ENCODE assay signal across 18 cellular contexts in genomic region chr3:190217081-190217480, GRCh38.
DNase-seq lines count a peak whose midpoint lies in the region; FAIRE-seq and TF ChIP-seq lines count a peak whose summit lies in the region.
"Had no signal": no experiment of that assay in that cellular context is flagged by ENCODE, and none has a peak within 500 bp of the region (broad histone marks: within the 10 kb centered on the region; RNA-seq: fewer than 3 reads in every experiment).

No MANE protein-coding gene starts in this region.

- DNase-seq in ELR (ENCODE audit: low read depth) (peak; percentile 80), NCI-H226 (peak; percentile 52), bronchial epithelial cell (ENCODE audit: low read depth) (peak; percentile 91), keratinocyte (ENCODE audit: low read depth, low spot score) (no peak), chondrocyte (ENCODE audit: low spot score) (no peak), NCI-H524 (lab: John Stamatoyannopoulos, UW) (no peak), HEK293T (ENCODE audit: extremely low spot score) (no peak), NK-92 (lab: John Stamatoyannopoulos, UW; ENCODE audit: unreplicated experiment) (no peak)
- DNase-seq: activated gamma-delta T cell treated with Interleukin-2 at 50 U/mL for 16 hours; NCI-H1930; NCI-H526 treated with DMSO at 0.1 percent for 48 hours; stimulated activated naive CD8-positive, alpha-beta T cell treated with anti-CD3 and anti-CD28 coated beads, Interleukin-15, amount 100 ng/mL, for 72 hours had no signal

- H3K27me3 ChIP-seq in bronchial epithelial cell (ENCODE audit: control insufficient read depth, insufficient read depth, low read length) (no peaks in the 10 kb centered on the region), keratinocyte (ENCODE audit: control insufficient read depth, extremely low read depth, insufficient read depth, low read length) (no peaks in the 10 kb centered on the region)
- H3K27me3 ChIP-seq: ascending aorta had no signal

- no peaks in the 10 kb centered on the region for H3K9me3 ChIP-seq in keratinocyte (ENCODE audit: control insufficient read depth, low read depth, low read length)
- H3K9me3 ChIP-seq: ascending aorta, prostate gland had no signal

- peaks cover 32% of the 10 kb centered on the region for H3K9me3 Mint-ChIP-seq in chondrocyte (ENCODE audit: low read depth)

- peak overlapping the region; percentile 74 for H2AFZ ChIP-seq in keratinocyte (ENCODE audit: control insufficient read depth, low read length)

- FAIRE-seq in bronchial epithelial cell (lab: Jason Lieb, UNC) = no peak
- FAIRE-seq in keratinocyte (lab: Jason Lieb, UNC) = peak; percentile 78
- FAIRE-seq: frontal cortex had no signal

- no peak overlapping the region for H3K4me2 ChIP-seq in keratinocyte (ENCODE audit: control insufficient read depth, extremely low read depth, insufficient read depth, low read depth, low read length)

- peak overlapping the region; percentile 10 for H3K27ac ChIP-seq in keratinocyte (ENCODE audit: control insufficient read depth, insufficient read depth, low read length)
- H3K27ac ChIP-seq: ascending aorta, prostate gland had no signal

- POLR2A ChIA-PET in HEK293T (lab: Yijun Ruan, JAX) = no interaction called here

- H3K4me3 Mint-ChIP-seq in chondrocyte (ENCODE audit: unreplicated experiment) = no peak overlapping the region
- H3K4me3 Mint-ChIP-seq: B cell; nephron; stimulated activated naive CD8-positive, alpha-beta T cell treated with anti-CD3 and anti-CD28 coated beads, Interleukin-15, amount 100 ng/mL, for 72 hours; T-helper 1 cell treated with Interleukin-12 subunit alpha and Interleukin-12 subunit beta and Interleukin-4 antibody, amounts not matched to agents 30 μg/mL and 1 μg/mL, for 36 hours had no signal

- H3K36me3 ChIP-seq in bronchial epithelial cell (ENCODE audit: control insufficient read depth, insufficient read depth, low read length) (no peaks in the 10 kb centered on the region), keratinocyte (ENCODE audit: control insufficient read depth in 2 of 2, extremely low read depth in 1 of 2, insufficient read depth in 2 of 2, low read length in 2 of 2) (no peaks in the 10 kb centered on the region)
- H3K36me3 ChIP-seq: ascending aorta, prostate gland had no signal

- no peak overlapping the region for H3K9ac ChIP-seq in keratinocyte (ENCODE audit: control insufficient read depth, extremely low read depth, insufficient read depth, low read length)

- H3K9me1 ChIP-seq in keratinocyte (ENCODE audit: control insufficient read depth, extremely low read depth, insufficient read depth, low read length) = no peaks in the 10 kb centered on the region

- no peak for TF ChIP-seq CTCF in bronchial epithelial cell (IDR thresholded peaks at IDR 0.05; ENCODE audit: insufficient read depth, low read length, severe bottlenecking)
- no peak for TF ChIP-seq CTCF in keratinocyte (optimal IDR thresholded peaks at IDR 0.05 in 1 of 3, IDR thresholded peaks at IDR 0.05 in 1 of 3, conservative IDR thresholded peaks at IDR 0.05 in 1 of 3; ENCODE audit: extremely low read depth in 1 of 3, insufficient read depth in 2 of 3, low read length in 3 of 3)
- TF ChIP-seq CTCF in chondrocyte (IDR thresholded peaks at IDR 0.05) = no peak

- H3K27ac Mint-ChIP-seq in chondrocyte (ENCODE audit: unreplicated experiment) = no peak overlapping the region
- H3K27ac Mint-ChIP-seq: B cell; nephron; stimulated activated naive CD8-positive, alpha-beta T cell treated with anti-CD3 and anti-CD28 coated beads, Interleukin-15, amount 100 ng/mL, for 72 hours; T-helper 1 cell treated with Interleukin-12 subunit alpha and Interleukin-12 subunit beta and Interleukin-4 antibody, amounts not matched to agents 30 μg/mL and 1 μg/mL, for 36 hours had no signal

- H4K20me1 ChIP-seq in keratinocyte (ENCODE audit: control insufficient read depth, extremely low read depth, insufficient read depth, low read length) = no peaks in the 10 kb centered on the region

- H3K36me3 Mint-ChIP-seq in chondrocyte (ENCODE audit: low read depth) = peaks cover 9% of the 10 kb centered on the region

- H3K4me1 ChIP-seq in keratinocyte (ENCODE audit: control insufficient read depth, extremely low read depth, insufficient read depth, low read length) = peaks cover 7% of the 10 kb centered on the region
- H3K4me1 ChIP-seq: ascending aorta, prostate gland had no signal

- no peaks in the 10 kb centered on the region for H3K4me1 Mint-ChIP-seq in chondrocyte (ENCODE audit: low read depth)
- H3K4me1 Mint-ChIP-seq: B cell; nephron; stimulated activated naive CD8-positive, alpha-beta T cell treated with anti-CD3 and anti-CD28 coated beads, Interleukin-15, amount 100 ng/mL, for 72 hours had no signal

- dilution Hi-C loops in keratinocyte (cut with MboI; ENCODE audit: extremely low pct_ligation_motif_present, low sequenced_read_pairs) = loop anchor here (25.0 kb wide), 1 partner anchor 255 kb away; no protein-coding TSS in a partner anchor

- CTCF ChIA-PET in HEK293T (lab: Yijun Ruan, JAX) = no interaction called here

- H3K4me3 ChIP-seq in bronchial epithelial cell (ENCODE audit: low read depth, low read length) (no peak overlapping the region), keratinocyte (ENCODE audit: control insufficient read depth in 2 of 3, extremely low read depth in 1 of 3, insufficient read depth in 2 of 3, low read depth in 1 of 3, low read length in 3 of 3) (no peak overlapping the region)
- H3K4me3 ChIP-seq: ascending aorta, prostate gland had no signal

- H3K79me2 ChIP-seq in keratinocyte (ENCODE audit: control insufficient read depth, insufficient read depth, low read length) = no peaks in the 10 kb centered on the region

- no peaks in the 10 kb centered on the region for H3K27me3 Mint-ChIP-seq in chondrocyte (ENCODE audit: low read depth)
- H3K27me3 Mint-ChIP-seq: B cell had no signal

TF ChIP-seq in HEK293T, 16 proteins besides CTCF, POLR2A, EP300 and RAD21:
- TF ChIP-seq FOXM1 (IDR thresholded peaks at IDR 0.05; ENCODE audit: borderline replicate concordance) (no peak), TARDBP (IDR thresholded peaks at IDR 0.05) (no peak), HDGF (IDR thresholded peaks at IDR 0.05; ENCODE audit: borderline replicate concordance) (no peak)
- TF ChIP-seq, protein P1, sequence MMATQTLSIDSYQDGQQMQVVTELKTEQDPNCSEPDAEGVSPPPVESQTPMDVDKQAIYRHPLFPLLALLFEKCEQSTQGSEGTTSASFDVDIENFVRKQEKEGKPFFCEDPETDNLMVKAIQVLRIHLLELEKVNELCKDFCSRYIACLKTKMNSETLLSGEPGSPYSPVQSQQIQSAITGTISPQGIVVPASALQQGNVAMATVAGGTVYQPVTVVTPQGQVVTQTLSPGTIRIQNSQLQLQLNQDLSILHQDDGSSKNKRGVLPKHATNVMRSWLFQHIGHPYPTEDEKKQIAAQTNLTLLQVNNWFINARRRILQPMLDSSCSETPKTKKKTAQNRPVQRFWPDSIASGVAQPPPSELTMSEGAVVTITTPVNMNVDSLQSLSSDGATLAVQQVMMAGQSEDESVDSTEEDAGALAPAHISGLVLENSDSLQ (IDR thresholded peaks at IDR 0.05) = no peak

Comparison
In these comparisons a context has a peak if more than half of its experiments do, and no peak if none do; other contexts are left out.
1. DNase-seq: peak in ELR (single experiment), NCI-H226 (single experiment) and bronchial epithelial cell (single experiment); none in keratinocyte (single experiment), chondrocyte (single experiment), NCI-H524 (0 of 2), HEK293T (single experiment) and NK-92 (single experiment).